8 cellular contexts compared by ENCODE assay signal in the genomic region with DNA sequence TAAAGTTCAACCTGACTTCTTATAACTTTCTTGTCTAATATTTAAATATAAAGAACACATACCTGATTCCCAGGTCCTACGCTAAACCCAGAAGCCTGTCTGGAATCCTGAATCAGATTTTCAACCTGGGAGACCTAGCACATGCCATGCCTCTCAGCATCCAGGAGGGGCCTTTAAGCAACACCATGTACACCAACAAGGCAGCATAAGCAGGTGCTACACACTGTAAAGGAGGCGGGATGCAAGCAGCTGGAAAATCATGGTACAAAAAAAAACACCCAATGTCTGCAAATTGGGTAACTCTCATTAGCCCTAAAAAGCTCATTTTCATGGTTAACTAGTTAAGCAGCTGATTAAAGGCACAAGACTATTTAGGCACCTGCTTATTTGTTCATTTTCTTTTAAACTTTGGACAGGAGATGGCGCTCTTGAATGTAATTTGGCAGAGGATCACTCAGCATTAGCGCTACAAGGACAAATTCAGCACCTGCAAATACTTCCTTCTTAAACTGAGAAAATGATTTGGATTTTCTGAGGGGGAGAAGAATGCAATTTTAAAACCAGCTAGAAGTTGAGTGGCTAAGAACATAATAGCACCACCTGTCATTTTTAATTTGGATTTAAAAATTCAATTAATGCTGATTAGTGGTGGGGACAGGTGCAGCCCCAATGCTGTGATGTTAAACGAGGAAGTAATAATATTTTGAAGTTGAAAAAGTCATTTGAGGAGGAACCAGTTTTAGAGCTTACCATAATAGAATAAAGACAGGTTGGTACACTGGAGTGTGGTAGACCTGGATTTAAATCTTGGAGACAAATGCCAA.
DNase-seq lines count a peak whose midpoint lies in the region; ATAC-seq and TF ChIP-seq lines count a peak whose summit lies in the region.

No MANE protein-coding gene starts in this region.

- H3K4me3 ChIP-seq in HL-60 (replicated peaks; ENCODE audit: insufficient read depth, low read length), result no peak overlapping the region
- H3K4me3 ChIP-seq in body of pancreas, result no peak overlapping the region
- no peak overlapping the region for H3K4me3 ChIP-seq in left lung

- WGBS in body of pancreas, 2 donors, result 17 to 23% methylated on average over 5 of the region's 5 CpGs

- H3K9me3 ChIP-seq in body of pancreas (no peaks in the 10 kb centered on the region), left lung (no peaks in the 10 kb centered on the region)

- TF ChIP-seq CTCF in GM12873 (IDR thresholded peaks at IDR 0.05; ENCODE audit: insufficient read depth, low read depth, low read length, missing control alignments) (peak; percentile 45), HL-60 (IDR thresholded peaks at IDR 0.05; ENCODE audit: insufficient read depth, low read length) (no peak), body of pancreas (IDR thresholded peaks at IDR 0.05) (peak in 6 of 7 experiments; percentile 26 to 71 (median 54)), left lung (IDR thresholded peaks at IDR 0.05) (peak in 1 of 2 donors; percentile 42)

- H3K27me3 ChIP-seq in HL-60 (ENCODE audit: insufficient read depth, poor library complexity, severe bottlenecking), result peaks cover 2% of the 10 kb centered on the region
- H3K27me3 ChIP-seq in body of pancreas, result no peaks in the 10 kb centered on the region
- peaks cover 0 to 3% of the 10 kb centered on the region in 2 donors for H3K27me3 ChIP-seq in left lung

- ATAC-seq in body of pancreas (peak; percentile 48), left lung (peak; percentile 94), GM18520 (IDR thresholded peaks at IDR 0.05; ENCODE audit: unreplicated experiment) (no peak)

- DNase-seq in CD1c-positive myeloid dendritic cell (ENCODE audit: extremely low spot score) (peak; percentile 75), HL-60 (ENCODE audit: low read depth in 1 of 2, low spot score in 1 of 2) (peak; percentile 4 to 29), NCI-H69 (lab: John Stamatoyannopoulos, UW) (peak; percentile 87), body of pancreas (peak in 3 of 4 donors; percentile 9 to 55 (median 13)), left lung (no peak), UCSD-AML1 (lab: John Stamatoyannopoulos, UW; ENCODE audit: unreplicated experiment) (no peak)

- no peak for TF ChIP-seq POLR2A in body of pancreas (IDR thresholded peaks at IDR 0.05)

- intact Hi-C loops in body of pancreas (cut with DNase I) (loop anchor here (10.0 kb wide), 1 partner anchor 472 kb away; no protein-coding TSS in a partner anchor), left lung (cut with DNase I) (no loop called here)

- no peak overlapping the region for H3K27ac ChIP-seq in HL-60 (replicated peaks)
- H3K27ac ChIP-seq in body of pancreas, result no peak overlapping the region
- no peak overlapping the region for H3K27ac ChIP-seq in left lung

- H3K36me3 ChIP-seq in body of pancreas (replicated peaks in 1 of 2; ENCODE audit: insufficient read depth in 1 of 2, low read depth in 2 of 2) (no peaks in the 10 kb centered on the region), left lung (no peaks in the 10 kb centered on the region)

- no peaks in the 10 kb centered on the region for H3K4me1 ChIP-seq in body of pancreas
- H3K4me1 ChIP-seq in left lung, result no peaks in the 10 kb centered on the region

Comparison
In these comparisons a context has a peak if more than half of its experiments do, and no peak if none do; other contexts are left out.
1. DNase-seq: peak in CD1c-positive myeloid dendritic cell (single experiment), HL-60 (2 of 2), NCI-H69 (single experiment) and body of pancreas (3 of 4); none in left lung (0 of 2) and UCSD-AML1 (single experiment).